1 cellular context compared by ENCODE assay signal in genomic region chr20:32446301-32447100, GRCh38.
TF ChIP-seq lines count a peak whose summit lies in the region.

No MANE protein-coding gene starts in this region.

TF ChIP-seq in GM23338, 12 proteins besides CTCF, POLR2A, EP300 and RAD21 (continued from another document):
- TF ChIP-seq ZNF462 (CRISPR knock-in tag; IDR thresholded peaks at IDR 0.05): no peak
